In genomic region chr6:5260661-5261544, GRCh38 we compare ENCODE assay signal across 8 cellular contexts. TPM values are rescaled to one million over a fixed set of nuclear protein-coding genes. Genes with fewer than 3 reads are reported as not detected.
A peak's percentile ranks its signal among the peaks of the same experiment; 100 is the strongest.
DNase-seq lines count a peak whose midpoint lies in the region; ATAC-seq, FAIRE-seq and TF ChIP-seq lines count a peak whose summit lies in the region.

Gene FARS2 (plus strand): TSS chr6:5261513.
Gene LYRM4 (minus strand): TSS chr6:5260950. CDS start chr6:5260733, 217 bp downstream.

- ATAC-seq in GM18907 (IDR thresholded peaks at IDR 0.05; ENCODE audit: unreplicated experiment) (peak; percentile 83), HG03139 (IDR thresholded peaks at IDR 0.05; ENCODE audit: unreplicated experiment) (peak; percentile 71), WTC11 (peak; percentile 81)

- H3K27me3 ChIP-seq in bronchial epithelial cell (ENCODE audit: control insufficient read depth, insufficient read depth, low read length) (no peaks in the 10 kb centered on the region), smooth muscle cell (ENCODE audit: low read depth) (no peaks in the 10 kb centered on the region)

- peaks cover 16% of the 10 kb centered on the region for H3K4me1 ChIP-seq in smooth muscle cell (ENCODE audit: low read depth)

- no peaks in the 10 kb centered on the region for H4K20me1 ChIP-seq in smooth muscle cell (ENCODE audit: low read depth)

- FAIRE-seq in bronchial epithelial cell (lab: Jason Lieb, UNC): no peak

- peak within 1 kb of the TSS; percentile 98 for H3K27ac Mint-ChIP-seq in WTC11

- H3K79me2 ChIP-seq in smooth muscle cell (ENCODE audit: low read depth): peaks cover 61% of the 10 kb centered on the region

- H3K36me3 ChIP-seq in bronchial epithelial cell (ENCODE audit: control insufficient read depth, insufficient read depth, low read length) (no peaks in the 10 kb centered on the region), smooth muscle cell (ENCODE audit: low read depth) (no peaks in the 10 kb centered on the region)

- DNase-seq in AG04449 (ENCODE audit: low read depth, low spot score) (no peak), NCI-H2227 treated with DMSO at 0.1 percent for 48 hours (lab: John Stamatoyannopoulos, UW) (peak; percentile 95), WTC11 (ENCODE audit: low spot score) (peak; percentile 90), bronchial epithelial cell (ENCODE audit: low read depth) (peak; percentile 59), iPS-NIHi7 (ENCODE audit: extremely low spot score) (peak; percentile 94), smooth muscle cell (lab: John Stamatoyannopoulos, UW; ENCODE audit: unreplicated experiment) (peak; percentile 91)

- TF ChIP-seq CTCF in AG04449 (IDR thresholded peaks at IDR 0.05; ENCODE audit: insufficient read depth, low read length, missing control alignments): peak; percentile 35
- TF ChIP-seq CTCF in WTC11 (IDR thresholded peaks at IDR 0.05): no peak
- no peak for TF ChIP-seq CTCF in bronchial epithelial cell (IDR thresholded peaks at IDR 0.05; ENCODE audit: insufficient read depth, low read length, severe bottlenecking)
- peak; percentile 27 for TF ChIP-seq CTCF in smooth muscle cell (IDR thresholded peaks at IDR 0.05; ENCODE audit: borderline replicate concordance, insufficient read depth, poor library complexity, severe bottlenecking)

- H3K4me2 ChIP-seq in smooth muscle cell: peak within 1 kb of the TSS; percentile 98

- no peaks in the 10 kb centered on the region for H3K9me3 ChIP-seq in smooth muscle cell (replicated peaks; ENCODE audit: low read depth)

- peak within 1 kb of the TSS; percentile 98 for H3K27ac ChIP-seq in smooth muscle cell (ENCODE audit: low read depth)

- POLR2A ChIA-PET in AG04449 (lab: Yijun Ruan, JAX): interaction anchor here (1.2 kb wide), 1 partner anchor 117 kb away, joined by 3 read pairs; no protein-coding TSS in a partner anchor
- POLR2A ChIA-PET in WTC11 (lab: Charles Lee): no interaction called here

- H3K4me3 ChIP-seq in AG04449 (ENCODE audit: low read depth, low read length) (peak within 1 kb of the TSS; percentile 94), bronchial epithelial cell (ENCODE audit: low read depth, low read length) (peak within 1 kb of the TSS; percentile 76), smooth muscle cell (peak within 1 kb of the TSS; percentile 94)

- peaks cover 6% of the 10 kb centered on the region for H3K4me1 Mint-ChIP-seq in WTC11

- H2AFZ ChIP-seq in smooth muscle cell (ENCODE audit: low read depth): peak within 1 kb of the TSS; percentile 99

- H3K36me3 Mint-ChIP-seq in WTC11: peaks cover 11% of the 10 kb centered on the region

- CTCF ChIA-PET in AG04449 (lab: Yijun Ruan, JAX): interaction anchor here (0.6 to 2.8 kb wide), 8 partner anchors 10 to 203 kb away, joined by 3 to 17 read pairs (median 3); no protein-coding TSS in a partner anchor
- CTCF ChIA-PET in WTC11 (lab: Charles Lee): interaction anchor here (0.6 to 1.5 kb wide), 3 partner anchors 32 to 117 kb away, joined by 3 to 5 read pairs (median 4); no protein-coding TSS in a partner anchor

- under 1% methylated on average over 60 of the region's 85 CpGs for WGBS in smooth muscle cell (ENCODE audit: low lambda C conversion rate)

- H3K9ac ChIP-seq in smooth muscle cell (ENCODE audit: low read depth): peak within 1 kb of the TSS; percentile 99

- no peaks in the 10 kb centered on the region for H3K27me3 Mint-ChIP-seq in WTC11 (ENCODE audit: low read depth)

- peaks cover 6% of the 10 kb centered on the region for H3K9me3 Mint-ChIP-seq in WTC11

- H3F3A ChIP-seq in smooth muscle cell (ENCODE audit: low read depth): no peaks in the 10 kb centered on the region

- H3K4me3 Mint-ChIP-seq in WTC11: peak within 1 kb of the TSS; percentile 88

TF ChIP-seq in WTC11, 78 proteins besides CTCF, POLR2A, EP300 and RAD21:
- no peak for TF ChIP-seq ZNF263 (CRISPR knock-in tag; IDR thresholded peaks at IDR 0.05; ENCODE audit: low read depth)
- TF ChIP-seq ZNF317 (CRISPR knock-in tag; IDR thresholded peaks at IDR 0.05; ENCODE audit: borderline replicate concordance, low read depth): no peak
- TF ChIP-seq NFE2L1 (CRISPR knock-in tag; IDR thresholded peaks at IDR 0.05): 0 out of 2 replicates have a peak, but pooled peaks have one; percentile 26
- TF ChIP-seq, protein P1, sequence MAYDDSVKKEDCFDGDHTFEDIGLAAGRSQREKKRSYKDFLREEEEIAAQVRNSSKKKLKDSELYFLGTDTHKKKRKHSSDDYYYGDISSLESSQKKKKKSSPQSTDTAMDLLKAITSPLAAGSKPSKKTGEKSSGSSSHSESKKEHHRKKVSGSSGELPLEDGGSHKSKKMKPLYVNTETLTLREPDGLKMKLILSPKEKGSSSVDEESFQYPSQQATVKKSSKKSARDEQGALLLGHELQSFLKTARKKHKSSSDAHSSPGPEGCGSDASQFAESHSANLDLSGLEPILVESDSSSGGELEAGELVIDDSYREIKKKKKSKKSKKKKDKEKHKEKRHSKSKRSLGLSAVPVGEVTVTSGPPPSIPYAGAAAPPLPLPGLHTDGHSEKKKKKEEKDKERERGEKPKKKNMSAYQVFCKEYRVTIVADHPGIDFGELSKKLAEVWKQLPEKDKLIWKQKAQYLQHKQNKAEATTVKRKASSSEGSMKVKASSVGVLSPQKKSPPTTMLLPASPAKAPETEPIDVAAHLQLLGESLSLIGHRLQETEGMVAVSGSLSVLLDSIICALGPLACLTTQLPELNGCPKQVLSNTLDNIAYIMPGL (CRISPR knock-in tag; IDR thresholded peaks at IDR 0.05): 0 out of 2 replicates have a peak, but pooled peaks have one; percentile 43
- TF ChIP-seq ETV6 (CRISPR knock-in tag; IDR thresholded peaks at IDR 0.05): peak; percentile 60; the same call in 1 of the 2 replicates
- peak; percentile 51; the same call in 1 of the 2 replicates for TF ChIP-seq FOXK1 (CRISPR knock-in tag; IDR thresholded peaks at IDR 0.05)
- TF ChIP-seq JUN (CRISPR knock-in tag; IDR thresholded peaks at IDR 0.05): no peak
- 0 out of 2 replicates have a peak, but pooled peaks have one; percentile 58 for TF ChIP-seq MYBL2 (CRISPR knock-in tag; IDR thresholded peaks at IDR 0.05)
- TF ChIP-seq FOXP1 (CRISPR knock-in tag; IDR thresholded peaks at IDR 0.05; ENCODE audit: borderline replicate concordance): peak; percentile 52; the same call in 1 of the 2 replicates
- TF ChIP-seq SP1 (CRISPR knock-in tag; conservative IDR thresholded peaks at IDR 0.05): peak; percentile 51; the same call in 1 of the 2 replicates
- TF ChIP-seq TEAD1 (CRISPR knock-in tag; IDR thresholded peaks at IDR 0.05): peak; percentile 16; the same call in 1 of the 2 replicates
- 0 out of 2 replicates have a peak, but pooled peaks have one; percentile 12 for TF ChIP-seq GABPB1 (CRISPR knock-in tag; IDR thresholded peaks at IDR 0.05)
- no peak for TF ChIP-seq NR1H2 (CRISPR knock-in tag; IDR thresholded peaks at IDR 0.05)

RNA-seq across cellular contexts. Expression of gene FARS2, which starts in this region (rescaled TPM):
- total RNA-seq in WTC11 (2021) (10.7 to 15.0 TPM (median 11.3 TPM) in 3 replicates), bronchial epithelial cell (22.4 and 27.4 TPM in 2 replicates), smooth muscle cell (9.6 and 14.2 TPM in 2 replicates)
- 9.5 and 13.2 TPM in 2 replicates for polyA plus RNA-seq in smooth muscle cell

RNA-seq across cellular contexts. Expression of gene LYRM4, which starts in this region (rescaled TPM):
- total RNA-seq in WTC11 (2021) (47.3 to 49.7 TPM (median 48.3 TPM) in 3 replicates), bronchial epithelial cell (7.6 and 15.3 TPM in 2 replicates), smooth muscle cell (16.1 and 27.1 TPM in 2 replicates)
- polyA plus RNA-seq in smooth muscle cell: 25.0 and 26.1 TPM in 2 replicates

Comparison
In these comparisons a context has a peak if more than half of its experiments do, and no peak if none do; other contexts are left out.
1. CTCF ChIP-seq: peak in AG04449 (single experiment) and smooth muscle cell (single experiment); none in WTC11 (single experiment) and bronchial epithelial cell (single experiment).
2. Peak in every context shown above with its lines, with median percentiles within 50 percentile points of each other: H3K4me3 ChIP-seq and ATAC-seq.